1 cellular context compared by ENCODE assay signal in the genomic region with DNA sequence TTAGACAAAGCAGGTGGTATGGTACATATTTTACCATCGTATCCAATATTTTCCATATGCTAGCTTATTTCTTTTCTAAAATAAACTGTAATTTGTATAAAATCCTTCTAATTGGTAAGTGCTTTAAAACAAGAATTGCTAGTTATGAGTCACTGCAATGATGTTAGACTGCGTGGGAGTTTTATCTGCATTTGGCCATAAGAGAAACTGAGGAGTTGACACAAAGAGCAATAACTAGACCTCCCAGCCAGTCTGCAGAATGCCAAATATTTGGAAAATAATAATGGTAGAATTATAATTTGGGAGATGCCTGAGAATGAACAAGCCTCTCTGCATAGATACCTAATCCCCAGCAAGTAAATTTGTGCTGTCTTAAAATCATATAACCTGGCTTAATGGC.
TF ChIP-seq lines count a peak whose summit lies in the region.

No MANE protein-coding gene starts in this region.

TF ChIP-seq in IMR-90, 13 proteins besides CTCF, POLR2A, EP300 and RAD21 (continued from another document):
- no peak for TF ChIP-seq USF2 (IDR thresholded peaks at IDR 0.05; ENCODE audit: low read depth, low read length)
- no peak for TF ChIP-seq RFX5 (IDR thresholded peaks at IDR 0.05; ENCODE audit: low read depth, low read length)
- no peak for TF ChIP-seq RCOR1 (IDR thresholded peaks at IDR 0.05; ENCODE audit: insufficient replicate concordance, low read length)
- no peak for TF ChIP-seq FOS (IDR thresholded peaks at IDR 0.05; ENCODE audit: low read depth, low read length)
